Comparison of ENCODE assay signal across 22 cellular contexts in genomic region chr5:141904551-141904950, GRCh38. TPM values are rescaled to one million over a fixed set of nuclear protein-coding genes. Genes with fewer than 3 reads are reported as not detected.
DNase-seq lines count a peak whose midpoint lies in the region; ATAC-seq and TF ChIP-seq lines count a peak whose summit lies in the region.
"Had no signal": no experiment of that assay in that cellular context is flagged by ENCODE, and none has a peak within 500 bp of the region (broad histone marks: within the 10 kb centered on the region; RNA-seq: fewer than 3 reads in every experiment).

No MANE protein-coding gene starts in this region.

- 95% methylated on average over 5 of the region's 5 CpGs for WGBS in mesenchymal stem cell

- H4K20me1 ChIP-seq in GM23338 (replicated peaks; ENCODE audit: insufficient read depth) = no peaks in the 10 kb centered on the region
- H4K20me1 ChIP-seq: BLaER1 treated with 17β-estradiol and CSF1 and Interleukin-3, amounts not matched to agents 10 nM and 100 nM had no signal

- H3K27ac ChIP-seq in GM23338 (ENCODE audit: low read depth) (no peak overlapping the region), WERI-Rb-1 (no peak overlapping the region), mesenchymal stem cell (ENCODE audit: low read length, poor library complexity, severe bottlenecking) (no peak overlapping the region)
- H3K27ac ChIP-seq: A549 had no signal

- DNase-seq in GM23338 (ENCODE audit: low spot score) (no peak), WERI-Rb-1 (peak; percentile 25), mesenchymal stem cell (no peak), iPS-NIHi7 (ENCODE audit: extremely low spot score) (no peak), NCI-H146 treated with DMSO at 0.1 percent for 48 hours (lab: John Stamatoyannopoulos, UW; ENCODE audit: unreplicated experiment) (no peak)
- no peak for DNase-seq in effector memory CD8-positive, alpha-beta T cell
- DNase-seq: 8988T; ACHN; AML-193; BE2C; CD4-positive, alpha-beta T cell; CD8-positive, alpha-beta memory T cell; DMS 273 treated with DMSO at 0.1 percent for 48 hours; DMS79; EL; GDM1; GOT3; HFFc6 had no signal

- no peak overlapping the region for H3K18ac ChIP-seq in mesenchymal stem cell (ENCODE audit: low read depth in 1 of 2, low read length in 2 of 2)

- H3K4me1 Mint-ChIP-seq in GM23338 = peaks cover 9% of the 10 kb centered on the region; the same call in 1 of the 3 replicates
- no peaks in the 10 kb centered on the region for H3K4me1 Mint-ChIP-seq in effector memory CD8-positive, alpha-beta T cell (ENCODE audit: low read depth in 2 of 2)
- H3K4me1 Mint-ChIP-seq: CD8-positive, alpha-beta memory T cell had no signal

- ATAC-seq in GM23338 = no peak
- no peak for ATAC-seq in effector memory CD8-positive, alpha-beta T cell (replicated peaks)
- ATAC-seq: A549 had no signal

- no peaks in the 10 kb centered on the region; the same call in 2 of the 3 replicates for H3K9me3 Mint-ChIP-seq in GM23338
- no peaks in the 10 kb centered on the region for H3K9me3 Mint-ChIP-seq in effector memory CD8-positive, alpha-beta T cell
- H3K9me3 Mint-ChIP-seq: CD4-positive, alpha-beta T cell; CD8-positive, alpha-beta memory T cell; HFFc6 had no signal

- no peak overlapping the region for H3K4me3 ChIP-seq in GM23338
- H3K4me3 ChIP-seq in WERI-Rb-1 (ENCODE audit: low read depth, low read length) = no peak overlapping the region
- H3K4me3 ChIP-seq in mesenchymal stem cell (ENCODE audit: insufficient read depth in 1 of 2, low read depth in 1 of 2, low read length in 2 of 2) = no peak overlapping the region
- H3K4me3 ChIP-seq: A549; BLaER1 treated with 17β-estradiol and CSF1 and Interleukin-3, amounts not matched to agents 10 nM and 100 nM; HAP-1 had no signal

- no peak overlapping the region for H3K27ac Mint-ChIP-seq in GM23338
- no peak overlapping the region for H3K27ac Mint-ChIP-seq in effector memory CD8-positive, alpha-beta T cell
- H3K27ac Mint-ChIP-seq: CD4-positive, alpha-beta T cell; CD8-positive, alpha-beta memory T cell; HFFc6 had no signal

- no peak overlapping the region for H4K91ac ChIP-seq in mesenchymal stem cell (ENCODE audit: low read length)

- no peaks in the 10 kb centered on the region for H3K79me1 ChIP-seq in mesenchymal stem cell (replicated peaks; ENCODE audit: low read length, poor library complexity, severe bottlenecking)

- no peak overlapping the region for H2BK12ac ChIP-seq in mesenchymal stem cell (ENCODE audit: low read length in 2 of 2)

- no peak overlapping the region for H3K14ac ChIP-seq in mesenchymal stem cell (ENCODE audit: low read length in 2 of 2)

- H3K27me3 Mint-ChIP-seq in GM23338 (ENCODE audit: insufficient read depth, low read depth, poor library complexity) = no peaks in the 10 kb centered on the region
- peaks cover 34% of the 10 kb centered on the region in 2 donors for H3K27me3 Mint-ChIP-seq in effector memory CD8-positive, alpha-beta T cell

- no peak overlapping the region for H4K8ac ChIP-seq in mesenchymal stem cell (ENCODE audit: low read length)

- H3K23ac ChIP-seq in mesenchymal stem cell (ENCODE audit: low read length in 2 of 2) = no peak overlapping the region

- H3K9me3 ChIP-seq in WERI-Rb-1 (ENCODE audit: severe bottlenecking) (no peaks in the 10 kb centered on the region), mesenchymal stem cell (ENCODE audit: control insufficient read depth, low read length) (no peaks in the 10 kb centered on the region)
- H3K9me3 ChIP-seq: BE2C, HAP-1 had no signal

- H3K27me3 ChIP-seq in GM23338 (ENCODE audit: insufficient read depth) (no peaks in the 10 kb centered on the region), WERI-Rb-1 (ENCODE audit: insufficient read depth, low read depth, severe bottlenecking) (no peaks in the 10 kb centered on the region), mesenchymal stem cell (ENCODE audit: control insufficient read depth in 1 of 2, insufficient read depth in 1 of 2, low read length in 2 of 2) (peaks cover 0 to 29% of the 10 kb centered on the region in 2 experiments)
- H3K27me3 ChIP-seq: BE2C; BLaER1 treated with 17β-estradiol and CSF1 and Interleukin-3, amounts not matched to agents 10 nM and 100 nM had no signal

- H2AK5ac ChIP-seq in mesenchymal stem cell (ENCODE audit: low read length, severe bottlenecking) = no peak overlapping the region

- no peak overlapping the region for H3K4ac ChIP-seq in mesenchymal stem cell (ENCODE audit: low read depth in 1 of 2, low read length in 2 of 2)

- H3K4me2 ChIP-seq in GM23338 (no peak overlapping the region), mesenchymal stem cell (ENCODE audit: low read length, poor library complexity, severe bottlenecking) (no peak overlapping the region)
- H3K4me2 ChIP-seq: A549 had no signal

- no peak overlapping the region for H3K9ac ChIP-seq in mesenchymal stem cell (ENCODE audit: low read length)
- H3K9ac ChIP-seq: BLaER1 treated with 17β-estradiol and CSF1 and Interleukin-3, amounts not matched to agents 10 nM and 100 nM had no signal

- no peak overlapping the region for H3K4me3 Mint-ChIP-seq in GM23338
- no peak overlapping the region for H3K4me3 Mint-ChIP-seq in effector memory CD8-positive, alpha-beta T cell
- H3K4me3 Mint-ChIP-seq: CD14-positive monocyte; CD4-positive, alpha-beta T cell; CD8-positive, alpha-beta memory T cell; HFFc6 had no signal

- no peak overlapping the region for H2BK120ac ChIP-seq in mesenchymal stem cell (ENCODE audit: low read depth, low read length)

- H3K9me2 ChIP-seq in GM23338 (ENCODE audit: insufficient read depth) = no peaks in the 10 kb centered on the region

- no peaks in the 10 kb centered on the region for H3K79me2 ChIP-seq in GM23338 (replicated peaks; ENCODE audit: insufficient read depth)

- H3K36me3 Mint-ChIP-seq in GM23338 (ENCODE audit: low read depth) = no peaks in the 10 kb centered on the region
- no peaks in the 10 kb centered on the region for H3K36me3 Mint-ChIP-seq in effector memory CD8-positive, alpha-beta T cell (ENCODE audit: insufficient read depth)
- H3K36me3 Mint-ChIP-seq: CD14-positive monocyte had no signal

- H3K36me3 ChIP-seq in GM23338 (ENCODE audit: insufficient read depth) (no peaks in the 10 kb centered on the region), WERI-Rb-1 (no peaks in the 10 kb centered on the region), mesenchymal stem cell (ENCODE audit: control insufficient read depth in 1 of 2, insufficient read depth in 2 of 2, low read depth in 1 of 2, low read length in 2 of 2) (no peaks in the 10 kb centered on the region)
- H3K36me3 ChIP-seq: BE2C; BLaER1 treated with 17β-estradiol and CSF1 and Interleukin-3, amounts not matched to agents 10 nM and 100 nM; HAP-1 had no signal

- no peak for TF ChIP-seq CTCF in GM23338 (conservative IDR thresholded peaks at IDR 0.05; ENCODE audit: low read depth in 2 of 2)
- no peak for TF ChIP-seq CTCF in WERI-Rb-1 (IDR thresholded peaks at IDR 0.05; ENCODE audit: low read depth, low read length)

- H2BK15ac ChIP-seq in mesenchymal stem cell (ENCODE audit: low read depth, poor library complexity, severe bottlenecking) = peak overlapping the region; percentile 88

- H3K4me1 ChIP-seq in GM23338 (ENCODE audit: insufficient read depth) (peaks cover 7% of the 10 kb centered on the region), mesenchymal stem cell (ENCODE audit: control insufficient read depth, insufficient read depth, low read depth, low read length) (no peaks in the 10 kb centered on the region)
- H3K4me1 ChIP-seq: A549, HAP-1 had no signal

- H2AFZ ChIP-seq in GM23338 (0 out of 2 replicates have a peak overlapping the region, but pooled peaks have one; percentile 16), mesenchymal stem cell (ENCODE audit: low read depth, low read length) (no peak overlapping the region)

- no peaks in the 10 kb centered on the region for H3F3A ChIP-seq in GM23338 (replicated peaks; ENCODE audit: low read depth)

- H2BK5ac ChIP-seq in mesenchymal stem cell (ENCODE audit: low read depth, low read length, poor library complexity, severe bottlenecking) = no peak overlapping the region

TF ChIP-seq in GM23338, 12 proteins besides CTCF, POLR2A, EP300 and RAD21 (continues in another document):
- TF ChIP-seq EZH2phosphoT487 (IDR thresholded peaks at IDR 0.05; ENCODE audit: unreplicated experiment) = no peak

RNA-seq across cellular contexts. Expression of gene DELE1, which starts 19.1 kb away (rescaled TPM):
- 50.0 and 62.2 TPM in 2 replicates for total RNA-seq in GM23338 (2014; rRNA removed; shearing (Covaris generic))
- polyA plus RNA-seq in GM23338 (2016; fragmentation: Nextera tagmentation; extraction: Ambion mirVana) = 25.6 and 26.9 TPM in 2 replicates
- 36.7 TPM for polyA plus RNA-seq in mesenchymal stem cell (2013, experiment 1 of 2)
- 36.2 TPM for polyA plus RNA-seq in mesenchymal stem cell (2013, experiment 2 of 2)

RNA-seq across cellular contexts. Expression of gene PCDH1, which starts 26.3 kb away (rescaled TPM):
- 155 and 183 TPM in 2 replicates for total RNA-seq in GM23338 (2014; rRNA removed; shearing (Covaris generic))
- polyA plus RNA-seq in GM23338 (2016; fragmentation: Nextera tagmentation; extraction: Ambion mirVana) = 26.2 and 27.8 TPM in 2 replicates
- 2.1 TPM for polyA plus RNA-seq in mesenchymal stem cell (2013, experiment 1 of 2)
- polyA plus RNA-seq in mesenchymal stem cell (2013, experiment 2 of 2) = 2.0 TPM
- total RNA-seq: CD8-positive, alpha-beta memory T cell had no signal
- polyA plus RNA-seq: CD14-positive monocyte had no signal

RNA-seq across cellular contexts. Expression of gene PCDH12, which starts 53.5 kb away (rescaled TPM):
- total RNA-seq in GM23338 (2014; rRNA removed; shearing (Covaris generic)) = 0.12 and 0.14 TPM in 2 replicates
- 0.29 and 0.33 TPM in 2 replicates for polyA plus RNA-seq in GM23338 (2016; fragmentation: Nextera tagmentation; extraction: Ambion mirVana)
- 0.10 TPM for polyA plus RNA-seq in mesenchymal stem cell (2013, experiment 1 of 2)
- polyA plus RNA-seq in mesenchymal stem cell (2013, experiment 2 of 2) = 0.11 TPM
- total RNA-seq: CD4-positive, alpha-beta T cell had no signal
- polyA plus RNA-seq: A549 had no signal
